ENCODE assay signal across 8 cellular contexts in genomic region chr1:212315907-212316306, GRCh38. TPM values are rescaled to one million over a fixed set of nuclear protein-coding genes. Genes with fewer than 3 reads are reported as not detected.
DNase-seq lines count a peak whose midpoint lies in the region; ATAC-seq and TF ChIP-seq lines count a peak whose summit lies in the region.

No MANE protein-coding gene starts in this region.

- H3K4me3 Mint-ChIP-seq in Calu3 (ENCODE audit: low read depth, unreplicated experiment): no peak overlapping the region
- H3K4me3 Mint-ChIP-seq in activated CD4-positive, alpha-beta memory T cell treated with anti-CD3 and anti-CD28 coated beads for 36 hours: no peak overlapping the region
- H3K4me3 Mint-ChIP-seq in immature natural killer cell: peak overlapping the region in 4 of 5 donors; percentile 3 to 62 (median 27)

- no peak for ATAC-seq in HG02852 (IDR thresholded peaks at IDR 0.05; ENCODE audit: unreplicated experiment)

- TF ChIP-seq CTCF in Calu3 (IDR thresholded peaks at IDR 0.05; ENCODE audit: unreplicated experiment) (peak; percentile 33), HFF-Myc (IDR thresholded peaks at IDR 0.05; ENCODE audit: low read depth, low read length, missing control alignments) (peak; percentile 19)

- H3K9me3 Mint-ChIP-seq in Calu3 (ENCODE audit: low read depth, unreplicated experiment) (no peaks in the 10 kb centered on the region), immature natural killer cell (no peaks in the 10 kb centered on the region)
- H3K9me3 Mint-ChIP-seq in activated CD4-positive, alpha-beta memory T cell treated with anti-CD3 and anti-CD28 coated beads for 36 hours: no peaks in the 10 kb centered on the region

- POLR2A ChIA-PET in activated CD4-positive, alpha-beta memory T cell treated with anti-CD3 and anti-CD28 coated beads for 36 hours (lab: Charles Lee): no interaction called here

- H3K27ac Mint-ChIP-seq in Calu3 (ENCODE audit: unreplicated experiment) (peak overlapping the region; percentile 14), immature natural killer cell (peak overlapping the region; percentile 30 to 77 (median 67))
- H3K27ac Mint-ChIP-seq in activated CD4-positive, alpha-beta memory T cell treated with anti-CD3 and anti-CD28 coated beads for 36 hours: peak overlapping the region; percentile 66

- H3K27me3 Mint-ChIP-seq in Calu3 (ENCODE audit: unreplicated experiment): no peaks in the 10 kb centered on the region
- H3K27me3 Mint-ChIP-seq in activated CD4-positive, alpha-beta memory T cell treated with anti-CD3 and anti-CD28 coated beads for 36 hours: no peaks in the 10 kb centered on the region
- H3K27me3 Mint-ChIP-seq in immature natural killer cell (ENCODE audit: low read depth in 3 of 3): no peaks in the 10 kb centered on the region

- no peak overlapping the region for H3K4me3 ChIP-seq in HFF-Myc (replicated peaks; ENCODE audit: low read depth, low read length)

- H3K36me3 Mint-ChIP-seq in Calu3 (ENCODE audit: insufficient read depth, unreplicated experiment) (peaks cover 4% of the 10 kb centered on the region), immature natural killer cell (no peaks in the 10 kb centered on the region)
- H3K36me3 Mint-ChIP-seq in activated CD4-positive, alpha-beta memory T cell treated with anti-CD3 and anti-CD28 coated beads for 36 hours: peaks cover 11% of the 10 kb centered on the region

- intact Hi-C loops in Calu3 (cut with micrococcal nuclease; ENCODE audit: unreplicated experiment): loop anchor here (1.0 to 2.0 kb wide), 2 partner anchors 246 to 251 kb away; no protein-coding TSS in a partner anchor
- intact Hi-C loops in activated CD4-positive, alpha-beta memory T cell treated with anti-CD3 and anti-CD28 coated beads for 36 hours (cut with micrococcal nuclease): loop anchor here (1.0 to 5.0 kb wide), 3 partner anchors 31 to 244 kb away; partner anchors contain the start of gene PPP2R5A

- no TSS peak for BruUV-seq in Calu3 (replicated peaks; lab: Mats Ljungman, UMichigan)

- H3K4me1 Mint-ChIP-seq in Calu3 (ENCODE audit: low read depth, unreplicated experiment): peaks cover 13% of the 10 kb centered on the region
- peaks cover 47% of the 10 kb centered on the region for H3K4me1 Mint-ChIP-seq in activated CD4-positive, alpha-beta memory T cell treated with anti-CD3 and anti-CD28 coated beads for 36 hours (ENCODE audit: low read depth)
- H3K4me1 Mint-ChIP-seq in immature natural killer cell: peaks cover 60 to 77% of the 10 kb centered on the region in 2 donors

- peak; percentile 41 for DNase-seq in Calu3
- DNase-seq in HFF-Myc (ENCODE audit: extremely low read depth, low read depth): no peak
- DNase-seq in activated CD4-positive, alpha-beta memory T cell treated with anti-CD3 and anti-CD28 coated beads for 36 hours: peak; percentile 34
- DNase-seq in immature natural killer cell: peak in 2 of 3 donors; percentile 10 to 15
- no peak for DNase-seq in cerebellar nuclear complex (lab: John Stamatoyannopoulos, UW)
- DNase-seq in effector CD8-positive, alpha-beta T cell (lab: John Stamatoyannopoulos, UW): no peak
- DNase-seq in stimulated activated CD4-positive, alpha-beta T cell treated with anti-CD3 and anti-CD28 coated beads, Interleukin-1b, Interleukin-23, amount 100 ng/mL, for 48 hours: no peak

- CTCF ChIA-PET in Calu3 (lab: Charles Lee): interaction anchor here (0.9 to 1.2 kb wide), 2 partner anchors 142 to 245 kb away, joined by 3 to 9 read pairs; no protein-coding TSS in a partner anchor
- CTCF ChIA-PET in activated CD4-positive, alpha-beta memory T cell treated with anti-CD3 and anti-CD28 coated beads for 36 hours (lab: Charles Lee): interaction anchor here (0.6 to 1.1 kb wide), 10 partner anchors 20 to 303 kb away, joined by 3 to 9 read pairs (median 3); partner anchors contain the start of genes DTL and INTS7

RNA-seq across cellular contexts. Expression of gene PPP2R5A, which starts 30.7 kb away (rescaled TPM):
- total RNA-seq in Calu3 (2022): 42.9 and 45.2 TPM in 2 replicates
- 10 to 100 TPM; 38.6 to 40.4 TPM for total RNA-seq in activated CD4-positive, alpha-beta memory T cell treated with anti-CD3 and anti-CD28 coated beads for 36 hours
- polyA plus RNA-seq in immature natural killer cell: 10 to 100 TPM; 57.0 to 87.2 (median 64.6) TPM

Comparison
In these comparisons a context has a peak if more than half of its experiments do, and no peak if none do; other contexts are left out.
1. DNase-seq: peak in Calu3 (single experiment), activated CD4-positive, alpha-beta memory T cell treated with anti-CD3 and anti-CD28 coated beads for 36 hours (single experiment) and immature natural killer cell (2 of 3); none in HFF-Myc (single experiment), cerebellar nuclear complex (0 of 2), effector CD8-positive, alpha-beta T cell (single experiment) and stimulated activated CD4-positive, alpha-beta T cell treated with anti-CD3 and anti-CD28 coated beads, Interleukin-1b, Interleukin-23, amount 100 ng/mL, for 48 hours (single experiment).
2. H3K27ac Mint-ChIP-seq: peak in every context shown above with its lines; median percentile 67 in immature natural killer cell; 66 in activated CD4-positive, alpha-beta memory T cell treated with anti-CD3 and anti-CD28 coated beads for 36 hours; 14 in Calu3.
3. H3K4me3 Mint-ChIP-seq: peak in immature natural killer cell (4 of 5); none in Calu3 (single experiment) and activated CD4-positive, alpha-beta memory T cell treated with anti-CD3 and anti-CD28 coated beads for 36 hours (single experiment).